Comparison of ENCODE assay signal across 19 cellular contexts in genomic region chr12:64700532-64700931, GRCh38. TPM values are rescaled to one million over a fixed set of nuclear protein-coding genes. Genes with fewer than 3 reads are reported as not detected.
DNase-seq lines count a peak whose midpoint lies in the region; ATAC-seq and TF ChIP-seq lines count a peak whose summit lies in the region.
"Had no signal": no experiment of that assay in that cellular context is flagged by ENCODE, and none has a peak within 500 bp of the region (broad histone marks: within the 10 kb centered on the region; RNA-seq: fewer than 3 reads in every experiment).

No MANE protein-coding gene starts in this region.

- peaks cover 7% of the 10 kb centered on the region; the same call in 1 of the 2 replicates for H3F3A ChIP-seq in PC-9 (ENCODE audit: insufficient read depth, low read depth)

- DNase-seq in CD14-positive monocyte (ENCODE audit: low spot score) (no peak), PC-9 (no peak)
- no peak for DNase-seq in CD8-positive, alpha-beta memory T cell
- no peak for DNase-seq in activated T-helper 2 cell treated with anti-CD3 and anti-CD28 coated beads, Interferon-gamma antibody, Interleukin-2, Interleukin-4, amounts not matched to agents 10 μg/mL and 5 μg/mL and 100 μg/mL, durations not matched to agents 14 hours and 24 hours and 36 hours (ENCODE audit: low spot score)
- DNase-seq in naive thymus-derived CD8-positive, alpha-beta T cell: no peak
- DNase-seq in effector CD4-positive, alpha-beta T cell: no peak
- DNase-seq: aorta; DMS79; foreskin keratinocyte; left cardiac atrium; NCI-H82; pancreas; stimulated activated CD4-positive, alpha-beta T cell treated with anti-CD3 and anti-CD28 coated beads, Interleukin-4, amount 100 ng/mL, for 24 hours; stimulated activated CD8-positive, alpha-beta memory T cell treated with anti-CD3 and anti-CD28 coated beads, Interleukin-4, amount 100 ng/mL, for 48 hours had no signal

- peaks cover 0 to 2% (median 0%) of the 10 kb centered on the region in 7 donors for H3K9me3 Mint-ChIP-seq in CD14-positive monocyte
- no peaks in the 10 kb centered on the region for H3K9me3 Mint-ChIP-seq in CD8-positive, alpha-beta memory T cell
- no peaks in the 10 kb centered on the region for H3K9me3 Mint-ChIP-seq in activated T-helper 2 cell treated with anti-CD3 and anti-CD28 coated beads, Interferon-gamma antibody, Interleukin-2, Interleukin-4, amounts not matched to agents 10 μg/mL and 5 μg/mL and 100 μg/mL, durations not matched to agents 14 hours and 24 hours and 36 hours
- H3K9me3 Mint-ChIP-seq in naive thymus-derived CD8-positive, alpha-beta T cell: no peaks in the 10 kb centered on the region

- intact Hi-C loops in CD14-positive monocyte (cut with micrococcal nuclease) (loop anchor here in 1 of 2 donors (2.0 kb wide), 1 partner anchor 14 kb away; no protein-coding TSS in a partner anchor), PC-9 (cut with micrococcal nuclease; ENCODE audit: unreplicated experiment) (no loop called here)
- intact Hi-C loops in activated T-helper 2 cell treated with anti-CD3 and anti-CD28 coated beads, Interferon-gamma antibody, Interleukin-2, Interleukin-4, amounts not matched to agents 10 μg/mL and 5 μg/mL and 100 μg/mL, durations not matched to agents 14 hours and 24 hours and 36 hours (cut with micrococcal nuclease): no loop called here

- H2AFZ ChIP-seq in PC-9: no peak overlapping the region

- H3K27me3 Mint-ChIP-seq in CD14-positive monocyte (ENCODE audit: low read depth in 3 of 3): no peaks in the 10 kb centered on the region
- H3K27me3 Mint-ChIP-seq in CD8-positive, alpha-beta memory T cell: no peaks in the 10 kb centered on the region
- H3K27me3 Mint-ChIP-seq in activated T-helper 2 cell treated with anti-CD3 and anti-CD28 coated beads, Interferon-gamma antibody, Interleukin-2, Interleukin-4, amounts not matched to agents 10 μg/mL and 5 μg/mL and 100 μg/mL, durations not matched to agents 14 hours and 24 hours and 36 hours (ENCODE audit: low read depth): no peaks in the 10 kb centered on the region
- H3K27me3 Mint-ChIP-seq in naive thymus-derived CD8-positive, alpha-beta T cell: no peaks in the 10 kb centered on the region

- H3K36me3 ChIP-seq in CD8-positive, alpha-beta memory T cell (ENCODE audit: insufficient read depth, low read length): peaks cover 22% of the 10 kb centered on the region
- H3K36me3 ChIP-seq in PC-9 (ENCODE audit: low read depth): no peaks in the 10 kb centered on the region
- H3K36me3 ChIP-seq: BE2C, pancreas, tibial nerve had no signal

- no peaks in the 10 kb centered on the region for H3K27me3 ChIP-seq in CD8-positive, alpha-beta memory T cell (ENCODE audit: insufficient read depth, low read length, poor library complexity, severe bottlenecking)
- H3K27me3 ChIP-seq in PC-9 (ENCODE audit: insufficient read depth, low read depth): no peaks in the 10 kb centered on the region
- H3K27me3 ChIP-seq: BE2C, foreskin keratinocyte, pancreas, tibial nerve had no signal

- H3K4me1 ChIP-seq in CD8-positive, alpha-beta memory T cell (ENCODE audit: insufficient read depth, low read length): peaks cover 41% of the 10 kb centered on the region
- H3K4me1 ChIP-seq in PC-9 (replicated peaks; ENCODE audit: insufficient read depth): 0 out of 2 replicates have a peak, but pooled peaks cover 3% of the 10 kb centered on the region
- H3K4me1 ChIP-seq: foreskin keratinocyte, pancreas had no signal

- peaks cover 34 to 80% of the 10 kb centered on the region in 2 donors for H3K36me3 Mint-ChIP-seq in CD14-positive monocyte
- H3K36me3 Mint-ChIP-seq in CD8-positive, alpha-beta memory T cell: peaks cover 9 to 55% (median 15%) of the 10 kb centered on the region in 3 donors
- H3K36me3 Mint-ChIP-seq in activated T-helper 2 cell treated with anti-CD3 and anti-CD28 coated beads, Interferon-gamma antibody, Interleukin-2, Interleukin-4, amounts not matched to agents 10 μg/mL and 5 μg/mL and 100 μg/mL, durations not matched to agents 14 hours and 24 hours and 36 hours (ENCODE audit: low read depth): peaks cover 33% of the 10 kb centered on the region
- H3K36me3 Mint-ChIP-seq in naive thymus-derived CD8-positive, alpha-beta T cell: peaks cover 4 to 50% (median 10%) of the 10 kb centered on the region in 3 donors

- no peaks in the 10 kb centered on the region for H3K9me3 ChIP-seq in CD8-positive, alpha-beta memory T cell (ENCODE audit: low read length)
- H3K9me3 ChIP-seq in PC-9 (ENCODE audit: insufficient read depth, low read depth): no peaks in the 10 kb centered on the region
- H3K9me3 ChIP-seq: BE2C, pancreas, tibial nerve had no signal

- H3K4me3 Mint-ChIP-seq in CD14-positive monocyte: no peak overlapping the region
- peak overlapping the region in 6 of 7 donors; percentile 27 to 83 (median 45) for H3K4me3 Mint-ChIP-seq in CD8-positive, alpha-beta memory T cell
- H3K4me3 Mint-ChIP-seq in activated T-helper 2 cell treated with anti-CD3 and anti-CD28 coated beads, Interferon-gamma antibody, Interleukin-2, Interleukin-4, amounts not matched to agents 10 μg/mL and 5 μg/mL and 100 μg/mL, durations not matched to agents 14 hours and 24 hours and 36 hours (ENCODE audit: low read depth): no peak overlapping the region
- H3K4me3 Mint-ChIP-seq in naive thymus-derived CD8-positive, alpha-beta T cell: peak overlapping the region in 9 of 10 donors; percentile 11 to 76 (median 62)

- ATAC-seq in naive thymus-derived CD8-positive, alpha-beta T cell: peak in 1 of 2 donors; percentile 7
- ATAC-seq in GM18517 (IDR thresholded peaks at IDR 0.05; ENCODE audit: unreplicated experiment) (no peak), GM21390 (IDR thresholded peaks at IDR 0.05; ENCODE audit: unreplicated experiment) (no peak)
- ATAC-seq: foreskin keratinocyte had no signal

- BruUV-seq in PC-9 (replicated peaks; lab: Mats Ljungman, UMichigan): no TSS peak

- POLR2A ChIA-PET in CD8-positive, alpha-beta memory T cell (lab: Charles Lee): no interaction called here
- POLR2A ChIA-PET in naive thymus-derived CD8-positive, alpha-beta T cell (lab: Charles Lee): interaction anchor here (0.5 to 1.6 kb wide), 6 partner anchors 24 to 303 kb away, joined by 3 to 11 read pairs (median 3); partner anchors contain the start of gene RASSF3
- POLR2A ChIA-PET in PC-9 (lab: Charles Lee; ENCODE audit: unreplicated experiment): no interaction called here

- H4K20me1 ChIP-seq in PC-9 (ENCODE audit: insufficient read depth): no peaks in the 10 kb centered on the region

- no peak overlapping the region for H3K27ac ChIP-seq in CD8-positive, alpha-beta memory T cell (ENCODE audit: low read depth, low read length)
- H3K27ac ChIP-seq in PC-9: no peak overlapping the region
- H3K27ac ChIP-seq: foreskin keratinocyte, pancreas, tibial nerve, VCaP had no signal

- H3K4me1 Mint-ChIP-seq in CD14-positive monocyte: peaks cover 19% of the 10 kb centered on the region
- peaks cover 48 to 57% (median 57%) of the 10 kb centered on the region in 3 donors for H3K4me1 Mint-ChIP-seq in CD8-positive, alpha-beta memory T cell
- H3K4me1 Mint-ChIP-seq in activated T-helper 2 cell treated with anti-CD3 and anti-CD28 coated beads, Interferon-gamma antibody, Interleukin-2, Interleukin-4, amounts not matched to agents 10 μg/mL and 5 μg/mL and 100 μg/mL, durations not matched to agents 14 hours and 24 hours and 36 hours (ENCODE audit: low read depth): peaks cover 28% of the 10 kb centered on the region
- peaks cover 31 to 63% (median 56%) of the 10 kb centered on the region in 4 donors for H3K4me1 Mint-ChIP-seq in naive thymus-derived CD8-positive, alpha-beta T cell

- peak overlapping the region; percentile 85 to 95 (median 90) for H3K27ac Mint-ChIP-seq in CD14-positive monocyte
- H3K27ac Mint-ChIP-seq in CD8-positive, alpha-beta memory T cell: peak overlapping the region; percentile 51 to 94 (median 84)
- peak overlapping the region; percentile 29 for H3K27ac Mint-ChIP-seq in activated T-helper 2 cell treated with anti-CD3 and anti-CD28 coated beads, Interferon-gamma antibody, Interleukin-2, Interleukin-4, amounts not matched to agents 10 μg/mL and 5 μg/mL and 100 μg/mL, durations not matched to agents 14 hours and 24 hours and 36 hours
- peak overlapping the region; percentile 78 to 93 (median 88) for H3K27ac Mint-ChIP-seq in naive thymus-derived CD8-positive, alpha-beta T cell

- TF ChIP-seq CTCF in CD14-positive monocyte (IDR thresholded peaks at IDR 0.05) (no peak), PC-9 (conservative IDR thresholded peaks at IDR 0.05) (no peak)

- H3K9me2 ChIP-seq in PC-9 (ENCODE audit: insufficient read depth): no peaks in the 10 kb centered on the region; the same call in 1 of the 2 replicates

- no peak overlapping the region for H3K4me2 ChIP-seq in PC-9

- H3K4me3 ChIP-seq in CD8-positive, alpha-beta memory T cell (ENCODE audit: low read length): no peak overlapping the region
- no peak overlapping the region for H3K4me3 ChIP-seq in PC-9
- H3K4me3 ChIP-seq: pancreas had no signal

- H3K79me2 ChIP-seq in PC-9 (ENCODE audit: low read depth): no peaks in the 10 kb centered on the region

- CTCF ChIA-PET in CD8-positive, alpha-beta memory T cell (lab: Charles Lee): interaction anchor here (1.0 to 2.3 kb wide), 3 partner anchors 134 to 151 kb away, joined by 3 to 14 read pairs (median 3); no protein-coding TSS in a partner anchor
- CTCF ChIA-PET in PC-9 (lab: Charles Lee): interaction anchor here (0.6 kb wide), 1 partner anchor 483 kb away, joined by 5 read pairs; no protein-coding TSS in a partner anchor

RNA-seq across cellular contexts. Expression of gene GNS, which starts 58.7 kb away (rescaled TPM):
- polyA plus RNA-seq in CD14-positive monocyte: 100 to 1,000 TPM; 203 to 274 TPM
- total RNA-seq in CD8-positive, alpha-beta memory T cell: 10 to 100 TPM; 20.7 to 21.1 TPM
- polyA plus RNA-seq in CD8-positive, alpha-beta memory T cell: 47.5 TPM
- 33.9 and 38.2 TPM in 2 replicates for total RNA-seq in activated T-helper 2 cell treated with anti-CD3 and anti-CD28 coated beads, Interferon-gamma antibody, Interleukin-2, Interleukin-4, amounts not matched to agents 10 μg/mL and 5 μg/mL and 100 μg/mL, durations not matched to agents 14 hours and 24 hours and 36 hours
- total RNA-seq in naive thymus-derived CD8-positive, alpha-beta T cell: 10 to 100 TPM; 30.1 to 30.2 TPM
- polyA plus RNA-seq in naive thymus-derived CD8-positive, alpha-beta T cell: 10 to 100 TPM; 36.3 to 39.8 (median 38.0) TPM
- total RNA-seq in PC-9 (2021): 68.4 and 74.9 TPM in 2 replicates

Comparison
In these comparisons a context has a peak if more than half of its experiments do, and no peak if none do; other contexts are left out.
1. H3K27ac Mint-ChIP-seq: peak in every context shown above with its lines; median percentile 90 in CD14-positive monocyte; 88 in naive thymus-derived CD8-positive, alpha-beta T cell; 84 in CD8-positive, alpha-beta memory T cell; 29 in activated T-helper 2 cell treated with anti-CD3 and anti-CD28 coated beads, Interferon-gamma antibody, Interleukin-2, Interleukin-4, amounts not matched to agents 10 μg/mL and 5 μg/mL and 100 μg/mL, durations not matched to agents 14 hours and 24 hours and 36 hours.
2. H3K4me3 Mint-ChIP-seq: peak in CD8-positive, alpha-beta memory T cell (6 of 7) and naive thymus-derived CD8-positive, alpha-beta T cell (9 of 10); none in CD14-positive monocyte (0 of 2) and activated T-helper 2 cell treated with anti-CD3 and anti-CD28 coated beads, Interferon-gamma antibody, Interleukin-2, Interleukin-4, amounts not matched to agents 10 μg/mL and 5 μg/mL and 100 μg/mL, durations not matched to agents 14 hours and 24 hours and 36 hours (single experiment).